ENCODE assay signal across 9 cellular contexts in genomic region chr11:93234602-93235207, GRCh38. TPM values are rescaled to one million over a fixed set of nuclear protein-coding genes. Genes with fewer than 3 reads are reported as not detected.
DNase-seq lines count a peak whose midpoint lies in the region; ATAC-seq and TF ChIP-seq lines count a peak whose summit lies in the region.
"Had no signal": no experiment of that assay in that cellular context is flagged by ENCODE, and none has a peak within 500 bp of the region (broad histone marks: within the 10 kb centered on the region; RNA-seq: fewer than 3 reads in every experiment).

No MANE protein-coding gene starts in this region.

- H3K36me3 Mint-ChIP-seq in WTC11, result no peaks in the 10 kb centered on the region
- H3K36me3 Mint-ChIP-seq: IgD-negative memory B cell had no signal

- peak; percentile 88 for DNase-seq in BE2C
- DNase-seq in NCI-H2171 treated with DMSO at 0.1 percent for 48 hours (lab: John Stamatoyannopoulos, UW), result peak; percentile 22
- peak; percentile 79 for DNase-seq in WTC11 (ENCODE audit: low spot score)
- peak; percentile 55 for DNase-seq in central memory CD4-positive, alpha-beta T cell
- peak; percentile 31 for DNase-seq in kidney epithelial cell (ENCODE audit: low read depth)
- DNase-seq in stimulated activated CD4-positive, alpha-beta T cell treated with anti-CD3 and anti-CD28 coated beads, Interleukin-2, amount 100 ng/mL, for 24 hours, result peak; percentile 69 to 72

- H3K27ac Mint-ChIP-seq in WTC11, result no peak overlapping the region
- H3K27ac Mint-ChIP-seq: IgD-negative memory B cell had no signal

- peaks cover 10% of the 10 kb centered on the region for H3K4me1 ChIP-seq in BE2C

- H3K36me3 ChIP-seq in BE2C (no peaks in the 10 kb centered on the region), kidney epithelial cell (ENCODE audit: control insufficient read depth, insufficient read depth, low read length) (no peaks in the 10 kb centered on the region)

- POLR2A ChIA-PET in WTC11 (lab: Charles Lee), result interaction anchor here (0.6 kb wide), 1 partner anchor 1124 kb away, joined by 3 read pairs; no protein-coding TSS in a partner anchor

- H3K9me3 ChIP-seq in BE2C, result no peaks in the 10 kb centered on the region

- CTCF ChIA-PET in WTC11 (lab: Charles Lee), result interaction anchor here (0.5 to 3.7 kb wide), 23 partner anchors 8 to 506 kb away, joined by 3 to 20 read pairs (median 4); partner anchors contain the start of genes C11orf54, CEP295, SMCO4 and TAF1D

- H3K4me3 ChIP-seq in BE2C (ENCODE audit: low read depth, low read length) (no peak overlapping the region), kidney epithelial cell (ENCODE audit: low read depth, low read length) (no peak overlapping the region)

- peak; percentile 98 for ATAC-seq in GM19035 (IDR thresholded peaks at IDR 0.05; ENCODE audit: unreplicated experiment)
- peak; percentile 96 for ATAC-seq in HG03159 (IDR thresholded peaks at IDR 0.05; ENCODE audit: unreplicated experiment)
- ATAC-seq in WTC11, result peak; percentile 99

- H3K9me3 Mint-ChIP-seq in WTC11, result no peaks in the 10 kb centered on the region
- H3K9me3 Mint-ChIP-seq: IgD-negative memory B cell had no signal

- H3K4me3 Mint-ChIP-seq in WTC11, result no peak overlapping the region
- H3K4me3 Mint-ChIP-seq: IgD-negative memory B cell had no signal

- TF ChIP-seq CTCF in BE2C (IDR thresholded peaks at IDR 0.05; ENCODE audit: low read depth, low read length) (peak; percentile 99), WTC11 (IDR thresholded peaks at IDR 0.05) (peak; percentile 55; the same call in 1 of the 2 replicates), kidney epithelial cell (IDR thresholded peaks at IDR 0.05; ENCODE audit: insufficient read depth, low read length, poor library complexity, severe bottlenecking) (peak; percentile 87)

- no peaks in the 10 kb centered on the region for H3K27me3 ChIP-seq in BE2C
- H3K27me3 ChIP-seq in kidney epithelial cell (ENCODE audit: control insufficient read depth, insufficient read depth, low read length), result no peaks in the 10 kb centered on the region

- peaks cover 3% of the 10 kb centered on the region; the same call in 1 of the 2 replicates for H3K27me3 Mint-ChIP-seq in WTC11 (ENCODE audit: low read depth)

- H3K4me1 Mint-ChIP-seq in WTC11, result peaks cover 8% of the 10 kb centered on the region; the same call in 1 of the 2 replicates
- H3K4me1 Mint-ChIP-seq: IgD-negative memory B cell had no signal

TF ChIP-seq in WTC11, 78 proteins besides CTCF, POLR2A, EP300 and RAD21:
- TF ChIP-seq CDX4 (CRISPR knock-in tag; IDR thresholded peaks at IDR 0.05; ENCODE audit: borderline replicate concordance) (no peak), GABPB1 (CRISPR knock-in tag; IDR thresholded peaks at IDR 0.05) (0 out of 2 replicates have a peak, but pooled peaks have one; percentile 13)

RNA-seq across cellular contexts. Expression of gene SLC36A4, which starts 36.9 kb away (rescaled TPM):
- 12.0 TPM for polyA plus RNA-seq in BE2C (2012; ENCODE audit: insufficient read depth, insufficient read length, low read depth)
- total RNA-seq in WTC11 (2021) (20.8 to 27.9 TPM (median 21.0 TPM) in 3 replicates), kidney epithelial cell (9.9 and 18.8 TPM in 2 replicates)

Comparison
In these comparisons a context has a peak if more than half of its experiments do, and no peak if none do; other contexts are left out.
1. DNase-seq: peak in every context shown above with its lines; median percentile 88 in BE2C; 79 in WTC11; 70 in stimulated activated CD4-positive, alpha-beta T cell treated with anti-CD3 and anti-CD28 coated beads, Interleukin-2, amount 100 ng/mL, for 24 hours; 55 in central memory CD4-positive, alpha-beta T cell; 31 in kidney epithelial cell; 22 in NCI-H2171 treated with DMSO at 0.1 percent for 48 hours.